ENCODE assay signal across 1 cellular context in genomic region chr2:139293992-139294548, GRCh38.
TF ChIP-seq lines count a peak whose summit lies in the region.

No MANE protein-coding gene starts in this region.

TF ChIP-seq in HepG2, 621 proteins besides CTCF, POLR2A, EP300 and RAD21 (continued from another document):
- no peak for TF ChIP-seq PATZ1 (CRISPR knock-in tag; IDR thresholded peaks at IDR 0.05)
- TF ChIP-seq TEF (CRISPR knock-in tag; IDR thresholded peaks at IDR 0.05): no peak
